25 cellular contexts compared by ENCODE assay signal in the genomic region with DNA sequence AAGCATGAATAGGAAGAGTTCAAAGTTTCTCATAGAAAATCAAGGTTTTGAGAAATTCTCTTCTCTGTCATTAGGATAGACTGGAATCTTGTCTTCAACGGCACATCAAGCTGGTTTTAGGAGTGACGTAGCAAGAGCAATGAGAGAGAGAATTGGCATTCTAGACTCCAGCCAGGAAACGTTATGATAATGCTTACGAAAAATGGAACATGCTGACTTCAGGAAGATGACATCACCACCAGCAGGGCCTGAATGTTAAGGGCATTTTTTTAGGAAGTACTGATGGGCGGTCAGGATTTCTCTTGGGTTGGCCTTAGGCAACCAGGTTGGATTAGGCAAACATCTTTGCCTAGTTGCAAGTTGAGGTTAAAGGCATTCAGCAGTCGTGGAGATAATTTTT.
"Had no signal": no experiment of that assay in that cellular context is flagged by ENCODE, and none has a peak within 500 bp of the region (broad histone marks: within the 10 kb centered on the region; RNA-seq: fewer than 3 reads in every experiment).

No MANE protein-coding gene starts in this region.

- FAIRE-seq: endothelial cell of umbilical vein, frontal cortex, islet of Langerhans, keratinocyte had no signal

- H3K27me3 ChIP-seq: colonic mucosa, hepatocyte had no signal

- H3K27ac ChIP-seq: colonic mucosa, dorsolateral prefrontal cortex, esophagus muscularis mucosa, foreskin keratinocyte, gastroesophageal sphincter, heart left ventricle, hepatocyte, left lung, lower lobe of right lung had no signal

- H3K4me1 Mint-ChIP-seq: immature natural killer cell, naive B cell had no signal

- H3K36me3 ChIP-seq: colonic mucosa, esophagus muscularis mucosa, gastroesophageal sphincter, heart left ventricle, left lung, lower lobe of right lung had no signal

- ATAC-seq: foreskin keratinocyte, gastroesophageal sphincter, heart left ventricle, left cardiac atrium, left lung, left ventricle myocardium superior, lower lobe of right lung, mucosa of descending colon had no signal

- H3K36me3 Mint-ChIP-seq: immature natural killer cell, mesothelial cell of epicardium, naive B cell had no signal

- DNase-seq: colonic mucosa; cortex of kidney; dorsolateral prefrontal cortex; effector CD4-positive, alpha-beta T cell; effector memory CD4-positive, alpha-beta T cell; foreskin keratinocyte; heart left ventricle; hypothalamus; immature natural killer cell; left cardiac atrium; left lung; left ventricle myocardium superior; lower lobe of right lung; mesenchymal stem cell; mucosa of descending colon; naive B cell had no signal

- H3K4me1 ChIP-seq: colonic mucosa, esophagus muscularis mucosa, foreskin keratinocyte, gastroesophageal sphincter, heart left ventricle, left lung, lower lobe of right lung had no signal

- H3K27ac Mint-ChIP-seq: dendritic cell treated with granulocyte-macrophage colony-stimulating factor and Interleukin-4, amounts not matched to agents 40 ng/mL and 50 ng/mL, for 4 days; immature natural killer cell; mesothelial cell of epicardium; naive B cell had no signal

- H3K79me2 ChIP-seq: hepatocyte had no signal

- H3K9me3 ChIP-seq: colonic mucosa, esophagus muscularis mucosa, gastroesophageal sphincter, heart left ventricle, left lung, lower lobe of right lung, mucosa of descending colon had no signal

- H3K9me3 Mint-ChIP-seq: dendritic cell treated with granulocyte-macrophage colony-stimulating factor and Interleukin-4, amounts not matched to agents 40 ng/mL and 50 ng/mL, for 4 days; mesothelial cell of epicardium had no signal

- H3K4me2 ChIP-seq: hepatocyte had no signal

- H2AFZ ChIP-seq: hepatocyte had no signal

- H3K4me3 Mint-ChIP-seq: dendritic cell treated with granulocyte-macrophage colony-stimulating factor and Interleukin-4, amounts not matched to agents 40 ng/mL and 50 ng/mL, for 4 days; immature natural killer cell; mesothelial cell of epicardium; naive B cell had no signal

- H3K4me3 ChIP-seq: colonic mucosa, dorsolateral prefrontal cortex, esophagus muscularis mucosa, gastroesophageal sphincter, heart left ventricle, hepatocyte, left lung, lower lobe of right lung, mucosa of descending colon had no signal
